ENCODE assay signal across 1 cellular context in the genomic region with DNA sequence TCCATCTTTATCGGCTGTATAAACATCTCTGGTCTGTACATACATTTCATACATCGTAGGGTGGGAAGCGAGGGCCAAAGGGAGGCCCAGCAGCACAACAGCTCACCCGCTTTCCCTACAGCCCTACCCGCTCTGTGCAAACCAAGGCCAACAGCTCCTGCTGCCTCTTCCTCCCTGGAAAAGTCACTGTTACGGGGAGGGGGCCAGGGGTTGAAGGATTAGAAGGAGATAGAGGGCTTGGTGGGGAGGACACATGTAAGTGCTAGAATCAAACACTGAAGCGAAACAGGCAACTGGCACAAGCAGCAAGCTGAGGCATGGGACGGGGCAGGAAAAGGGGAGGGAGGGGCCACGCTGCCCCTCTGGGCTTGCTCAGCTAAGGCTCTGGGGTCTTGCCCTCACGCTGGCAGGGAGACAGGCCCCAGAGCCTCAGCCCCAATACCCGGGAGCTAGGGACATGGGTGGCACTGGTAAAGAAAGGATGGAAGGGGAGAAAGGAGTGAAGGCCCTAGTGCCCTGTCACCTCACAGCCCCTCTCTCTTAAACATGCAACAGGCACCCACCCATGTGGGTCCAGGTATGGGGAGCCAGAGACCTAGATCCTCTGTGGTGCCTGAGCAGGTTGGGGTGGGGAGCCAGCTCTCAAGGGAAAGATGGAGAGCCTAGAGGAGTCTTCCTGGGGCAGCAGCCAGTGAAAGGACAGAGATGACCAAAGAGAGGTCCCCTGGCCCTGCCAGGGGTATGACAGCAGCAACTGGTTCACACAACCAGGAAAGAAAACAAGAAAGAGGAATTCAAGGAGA.
TF ChIP-seq lines count a peak whose summit lies in the region.

No MANE protein-coding gene starts in this region.

TF ChIP-seq in WTC11, 78 proteins besides CTCF, POLR2A, EP300 and RAD21:
- TF ChIP-seq, protein P1, sequence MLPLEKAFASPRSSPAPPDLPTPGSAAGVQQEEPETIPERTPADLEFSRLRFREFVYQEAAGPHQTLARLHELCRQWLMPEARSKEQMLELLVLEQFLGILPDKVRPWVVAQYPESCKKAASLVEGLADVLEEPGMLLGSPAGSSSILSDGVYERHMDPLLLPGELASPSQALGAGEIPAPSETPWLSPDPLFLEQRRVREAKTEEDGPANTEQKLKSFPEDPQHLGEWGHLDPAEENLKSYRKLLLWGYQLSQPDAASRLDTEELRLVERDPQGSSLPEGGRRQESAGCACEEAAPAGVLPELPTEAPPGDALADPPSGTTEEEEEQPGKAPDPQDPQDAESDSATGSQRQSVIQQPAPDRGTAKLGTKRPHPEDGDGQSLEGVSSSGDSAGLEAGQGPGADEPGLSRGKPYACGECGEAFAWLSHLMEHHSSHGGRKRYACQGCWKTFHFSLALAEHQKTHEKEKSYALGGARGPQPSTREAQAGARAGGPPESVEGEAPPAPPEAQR (CRISPR knock-in tag; IDR thresholded peaks at IDR 0.05) = no peak
- TF ChIP-seq FOXJ3 (CRISPR knock-in tag; IDR thresholded peaks at IDR 0.05; ENCODE audit: borderline replicate concordance) = no peak
- no peak for TF ChIP-seq IRF2 (CRISPR knock-in tag; IDR thresholded peaks at IDR 0.05; ENCODE audit: borderline replicate concordance, low read depth)
- no peak for TF ChIP-seq NFATC4 (CRISPR knock-in tag; IDR thresholded peaks at IDR 0.05)
